ENCODE assay signal across 33 cellular contexts in the genomic region with DNA sequence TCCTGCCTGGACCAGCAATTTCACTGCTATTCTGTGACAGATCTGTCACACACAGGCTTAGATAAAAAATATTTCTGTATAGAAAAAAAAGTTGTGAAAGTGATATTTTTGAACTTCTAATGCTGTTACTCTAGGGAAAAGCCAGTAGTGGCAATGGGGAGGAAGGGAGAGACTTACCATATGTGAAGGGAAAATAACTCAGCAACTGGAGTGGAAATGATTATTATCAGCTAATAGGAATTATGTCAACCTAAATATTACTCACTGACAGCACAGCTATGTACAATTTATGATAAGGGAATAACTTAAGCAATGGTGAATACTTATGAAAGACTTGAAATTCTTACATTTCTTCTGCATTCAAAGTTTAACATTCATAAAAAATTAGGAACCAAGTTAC.
"Had no signal": no experiment of that assay in that cellular context is flagged by ENCODE, and none has a peak within 500 bp of the region (broad histone marks: within the 10 kb centered on the region; RNA-seq: fewer than 3 reads in every experiment).

No MANE protein-coding gene starts in this region.

- H3K36me3 ChIP-seq: colonic mucosa, esophagus squamous epithelium, left lung, neutrophil, right atrium auricular region, suprapubic skin, transverse colon, upper lobe of right lung, uterus had no signal

- H3K4me1 Mint-ChIP-seq: mesothelial cell of epicardium; naive B cell; neural crest cell; stimulated activated naive CD8-positive, alpha-beta T cell treated with anti-CD3 and anti-CD28 coated beads, Interleukin-15, amount 100 ng/mL, for 72 hours had no signal

- H3K9me3 Mint-ChIP-seq: dendritic cell treated with granulocyte-macrophage colony-stimulating factor and Interleukin-4, amounts not matched to agents 40 ng/mL and 50 ng/mL, for 4 days; natural killer cell treated with Interleukin-12 subunit alpha and Interleukin-12 subunit beta and Interleukin-15 and Interleukin-18, amount 100 ng/mL, for 72 hours had no signal

- H3K27ac Mint-ChIP-seq: dendritic cell treated with granulocyte-macrophage colony-stimulating factor and Interleukin-4, amounts not matched to agents 40 ng/mL and 50 ng/mL, for 4 days; mesothelial cell of epicardium; natural killer cell treated with Interleukin-12 subunit alpha and Interleukin-12 subunit beta and Interleukin-15 and Interleukin-18, amount 100 ng/mL, for 72 hours; progenitor cell of endocrine pancreas; stimulated activated naive CD8-positive, alpha-beta T cell treated with anti-CD3 and anti-CD28 coated beads, Interleukin-15, amount 100 ng/mL, for 72 hours had no signal

- DNase-seq: colonic mucosa; effector memory CD4-positive, alpha-beta T cell; esophagus squamous epithelium; foreskin keratinocyte; heart left ventricle; left cardiac atrium; left lung; mesenchymal stem cell; mucosa of descending colon; naive B cell; stimulated activated CD4-positive, alpha-beta T cell treated with anti-CD3 and anti-CD28 coated beads, Interleukin-12 subunit alpha, Interleukin-12 subunit beta, amount 100 ng/mL, for 4 hours; stimulated activated CD4-positive, alpha-beta T cell treated with anti-CD3 and anti-CD28 coated beads, Interleukin-1b, Interleukin-23, amount 100 ng/mL, for 48 hours; stimulated activated CD4-positive, alpha-beta T cell treated with anti-CD3 and anti-CD28 coated beads, Interleukin-4, amount 100 ng/mL, for 1 hour; stimulated activated CD8-positive, alpha-beta memory T cell treated with anti-CD3 and anti-CD28 coated beads, Interleukin-4, amount 100 ng/mL, for 48 hours; stimulated activated naive CD4-positive, alpha-beta T cell; stimulated activated naive CD8-positive, alpha-beta T cell treated with anti-CD3 and anti-CD28 coated beads, Interleukin-15, amount 100 ng/mL, for 72 hours; transverse colon; upper lobe of right lung; uterus had no signal

- H3K4me3 Mint-ChIP-seq: dendritic cell treated with granulocyte-macrophage colony-stimulating factor and Interleukin-4, amounts not matched to agents 40 ng/mL and 50 ng/mL, for 4 days; mesothelial cell of epicardium; naive B cell; natural killer cell treated with Interleukin-12 subunit alpha and Interleukin-12 subunit beta and Interleukin-15 and Interleukin-18, amount 100 ng/mL, for 72 hours; neural crest cell; stimulated activated naive CD8-positive, alpha-beta T cell treated with anti-CD3 and anti-CD28 coated beads, Interleukin-15, amount 100 ng/mL, for 72 hours had no signal

- H3K27ac ChIP-seq: colonic mucosa, esophagus squamous epithelium, foreskin keratinocyte, gastroesophageal sphincter, heart left ventricle, hepatocyte, left lung, neutrophil, parathyroid adenoma, right atrium auricular region, suprapubic skin, transverse colon, upper lobe of right lung, uterus had no signal

- FAIRE-seq: endothelial cell of umbilical vein, islet of Langerhans had no signal

- H2AFZ ChIP-seq: hepatocyte, parathyroid adenoma had no signal

- H3K27me3 Mint-ChIP-seq: dendritic cell treated with granulocyte-macrophage colony-stimulating factor and Interleukin-4, amounts not matched to agents 40 ng/mL and 50 ng/mL, for 4 days; naive B cell; natural killer cell treated with Interleukin-12 subunit alpha and Interleukin-12 subunit beta and Interleukin-15 and Interleukin-18, amount 100 ng/mL, for 72 hours; progenitor cell of endocrine pancreas; stimulated activated naive CD8-positive, alpha-beta T cell treated with anti-CD3 and anti-CD28 coated beads, Interleukin-15, amount 100 ng/mL, for 72 hours had no signal

- H3K4me1 ChIP-seq: colonic mucosa, foreskin keratinocyte, gastroesophageal sphincter, heart left ventricle, left lung, parathyroid adenoma, right atrium auricular region, suprapubic skin, transverse colon, upper lobe of right lung, uterus had no signal

- H3K79me2 ChIP-seq: hepatocyte, parathyroid adenoma had no signal

- H3K4me2 ChIP-seq: hepatocyte, smooth muscle cell had no signal

- H3K4me3 ChIP-seq: colonic mucosa, esophagus squamous epithelium, gastroesophageal sphincter, heart left ventricle, hepatocyte, left lung, mucosa of descending colon, right atrium auricular region, smooth muscle cell, suprapubic skin, transverse colon, upper lobe of right lung, uterus had no signal

- H3K9me3 ChIP-seq: colonic mucosa, mucosa of descending colon, neutrophil, suprapubic skin, upper lobe of right lung had no signal

- H3K27me3 ChIP-seq: colonic mucosa, esophagus squamous epithelium, foreskin keratinocyte, gastroesophageal sphincter, heart left ventricle, hepatocyte, left lung, neutrophil, right atrium auricular region, suprapubic skin, transverse colon, upper lobe of right lung, uterus had no signal

- H3K9ac ChIP-seq: parathyroid adenoma had no signal
